Comparison of ENCODE assay signal across 11 cellular contexts in the genomic region with DNA sequence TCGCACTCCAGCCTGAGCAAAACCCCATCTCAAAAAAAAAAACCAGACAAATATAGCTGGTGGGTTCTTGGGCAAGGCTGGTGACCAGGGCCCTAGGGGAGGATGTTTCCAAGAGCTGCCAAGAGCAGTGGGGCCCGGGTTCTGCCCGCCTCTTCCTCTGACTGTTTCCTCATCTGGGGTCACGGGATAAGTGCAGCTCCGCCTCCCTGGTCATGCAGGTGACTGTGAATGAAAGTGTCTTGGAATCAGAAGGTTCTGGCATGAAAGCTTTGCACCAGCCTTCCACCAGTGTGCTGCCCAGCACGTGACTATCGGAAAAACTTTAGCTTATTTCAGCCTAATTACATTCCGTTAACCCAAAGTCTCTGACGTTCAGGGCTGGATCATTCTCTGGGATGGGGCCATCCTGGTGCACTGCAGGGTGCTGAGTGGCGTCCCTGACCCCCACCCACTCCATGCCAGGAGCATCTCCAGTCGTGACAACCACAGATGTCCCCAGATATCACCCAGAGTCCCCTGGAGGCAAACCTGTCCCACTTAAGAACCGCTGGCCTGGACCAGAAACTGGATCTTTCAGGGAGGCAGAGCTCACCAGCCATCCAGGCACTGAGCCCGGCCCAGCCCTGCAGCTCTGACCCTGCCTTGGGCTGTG.
A peak's percentile ranks its signal among the peaks of the same experiment; 100 is the strongest.
DNase-seq lines count a peak whose midpoint lies in the region; ATAC-seq and TF ChIP-seq lines count a peak whose summit lies in the region.
"Had no signal": no experiment of that assay in that cellular context is flagged by ENCODE, and none has a peak within 500 bp of the region (broad histone marks: within the 10 kb centered on the region; RNA-seq: fewer than 3 reads in every experiment).

No MANE protein-coding gene starts in this region.

- no peaks in the 10 kb centered on the region for H3K36me3 ChIP-seq in BE2C

- H3K4me1 ChIP-seq in BE2C: no peaks in the 10 kb centered on the region

- H3K27ac Mint-ChIP-seq in natural killer cell treated with Interleukin-12 subunit alpha and Interleukin-12 subunit beta and Interleukin-15 and Interleukin-18, amount 100 ng/mL, for 72 hours: peak overlapping the region; percentile 94 to 97

- H3K4me3 Mint-ChIP-seq in natural killer cell treated with Interleukin-12 subunit alpha and Interleukin-12 subunit beta and Interleukin-15 and Interleukin-18, amount 100 ng/mL, for 72 hours: peak overlapping the region; percentile 78
- H3K4me3 Mint-ChIP-seq: neural crest cell had no signal

- H3K4me1 Mint-ChIP-seq in natural killer cell treated with Interleukin-12 subunit alpha and Interleukin-12 subunit beta and Interleukin-15 and Interleukin-18, amount 100 ng/mL, for 72 hours (ENCODE audit: low read depth in 2 of 2): peaks cover 61 to 78% of the 10 kb centered on the region in 2 donors
- H3K4me1 Mint-ChIP-seq: neural crest cell had no signal

- H3K9me3 Mint-ChIP-seq in natural killer cell treated with Interleukin-12 subunit alpha and Interleukin-12 subunit beta and Interleukin-15 and Interleukin-18, amount 100 ng/mL, for 72 hours: no peaks in the 10 kb centered on the region
- H3K9me3 Mint-ChIP-seq: neural crest cell had no signal

- no peak for TF ChIP-seq POLR2A in NB4 (IDR thresholded peaks at IDR 0.05; ENCODE audit: extremely low read depth, insufficient read length)

- no peaks in the 10 kb centered on the region for H3K36me3 Mint-ChIP-seq in natural killer cell treated with Interleukin-12 subunit alpha and Interleukin-12 subunit beta and Interleukin-15 and Interleukin-18, amount 100 ng/mL, for 72 hours

- peaks cover 11% of the 10 kb centered on the region for H3K27me3 ChIP-seq in BE2C

- H3K9me3 ChIP-seq in BE2C: no peaks in the 10 kb centered on the region

- ATAC-seq in natural killer cell treated with Interleukin-12 subunit alpha and Interleukin-12 subunit beta and Interleukin-15 and Interleukin-18, amount 100 ng/mL, for 72 hours: no peak

- TF ChIP-seq CTCF in NB4 (IDR thresholded peaks at IDR 0.05; ENCODE audit: low read depth, low read length) (no peak), BE2C (IDR thresholded peaks at IDR 0.05; ENCODE audit: low read depth, low read length) (no peak)

- no peak overlapping the region for H3K4me3 ChIP-seq in NB4 (ENCODE audit: low read depth, low read length)
- no peak overlapping the region for H3K4me3 ChIP-seq in BE2C (ENCODE audit: low read depth, low read length)
- H3K4me3 ChIP-seq: SK-N-MC had no signal

- no peaks in the 10 kb centered on the region for H3K27me3 Mint-ChIP-seq in natural killer cell treated with Interleukin-12 subunit alpha and Interleukin-12 subunit beta and Interleukin-15 and Interleukin-18, amount 100 ng/mL, for 72 hours

- DNase-seq in GF-D8 (lab: John Stamatoyannopoulos, UW) (peak; percentile 91), NB4 (ENCODE audit: low read depth) (peak; percentile 71), dermis blood vessel endothelial cell (peak; percentile 67), HPDE6-E6E7 (ENCODE audit: extremely low spot score) (no peak), BE2C (no peak), NCI-H524 (lab: John Stamatoyannopoulos, UW) (no peak)
- DNase-seq in natural killer cell treated with Interleukin-12 subunit alpha and Interleukin-12 subunit beta and Interleukin-15 and Interleukin-18, amount 100 ng/mL, for 72 hours (ENCODE audit: low spot score): no peak
- no peak for DNase-seq in activated CD8-positive, alpha-beta memory T cell treated with anti-CD3 and anti-CD28 coated beads, Interleukin-2, amount 50 U/mL, for 4 hours
- DNase-seq: NCI-H1930 had no signal

Comparison
In these comparisons a context has a peak if more than half of its experiments do, and no peak if none do; other contexts are left out.
1. DNase-seq: peak in GF-D8 (single experiment), NB4 (single experiment) and dermis blood vessel endothelial cell (single experiment); none in natural killer cell treated with Interleukin-12 subunit alpha and Interleukin-12 subunit beta and Interleukin-15 and Interleukin-18, amount 100 ng/mL, for 72 hours (single experiment), activated CD8-positive, alpha-beta memory T cell treated with anti-CD3 and anti-CD28 coated beads, Interleukin-2, amount 50 U/mL, for 4 hours (single experiment), HPDE6-E6E7 (single experiment), BE2C (single experiment) and NCI-H524 (0 of 2).